In genomic region chr4:2796261-2797187, GRCh38 we compare ENCODE assay signal across 11 cellular contexts. TPM values are rescaled to one million over a fixed set of nuclear protein-coding genes. Genes with fewer than 3 reads are reported as not detected.
DNase-seq lines count a peak whose midpoint lies in the region; ATAC-seq and TF ChIP-seq lines count a peak whose summit lies in the region.
"Had no signal": no experiment of that assay in that cellular context is flagged by ENCODE, and none has a peak within 500 bp of the region (broad histone marks: within the 10 kb centered on the region; RNA-seq: fewer than 3 reads in every experiment).

No MANE protein-coding gene starts in this region.

- CTCF ChIA-PET in activated CD4-positive, alpha-beta T cell treated with anti-CD3 and anti-CD28 coated beads, Interleukin-2, amount 10 ng/mL, durations not matched to agents 7 days and 5 days (lab: Charles Lee) = interaction anchor here (0.6 to 3.1 kb wide), 6 partner anchors 10 to 46 kb away, joined by 3 to 15 read pairs (median 4); no protein-coding TSS in a partner anchor

- TF ChIP-seq EP300 in transverse colon (IDR thresholded peaks at IDR 0.05; ENCODE audit: low read depth) = no peak

- H3K27ac ChIP-seq in transverse colon = peak overlapping the region; percentile 78 to 84 (median 83)
- H3K27ac ChIP-seq: cardiac muscle cell had no signal

- peaks cover 57 to 91% (median 78%) of the 10 kb centered on the region in 4 donors for H3K4me1 ChIP-seq in transverse colon

- 66% methylated on average over 23 of the region's 25 CpGs; no CpG with 5 or more reads in 1 of the 2 donors for WGBS in transverse colon (ENCODE audit: low coverage in 1 of 2), 2 donors

- no peaks in the 10 kb centered on the region for H3K27me3 ChIP-seq in transverse colon
- H3K27me3 ChIP-seq: cardiac muscle cell had no signal

- no peak for DNase-seq in activated CD4-positive, alpha-beta T cell treated with anti-CD3 and anti-CD28 coated beads, Interleukin-2, amount 10 ng/mL, durations not matched to agents 7 days and 5 days
- no peak for DNase-seq in activated CD4-positive, alpha-beta T cell treated with anti-CD3 and anti-CD28 coated beads, Interleukin-2, amount 50 U/mL, for 1 hour
- peak; percentile 64 for DNase-seq in astrocyte of the spinal cord (ENCODE audit: low read depth, low spot score)
- peak; percentile 49 for DNase-seq in left lobe of liver (ENCODE audit: low spot score)
- DNase-seq in transverse colon = peak; percentile 84
- DNase-seq in NCI-H187 (lab: John Stamatoyannopoulos, UW) = no peak
- no peak for DNase-seq in G401 (ENCODE audit: low spot score)
- DNase-seq in stimulated activated CD4-positive, alpha-beta T cell treated with anti-CD3 and anti-CD28 coated beads, Interleukin-2, amount 100 ng/mL, for 24 hours = no peak
- DNase-seq: H9 had no signal

- in situ Hi-C loops in astrocyte of the spinal cord (cut with HindIII; ENCODE audit: low sequenced_read_pairs) = no loop called here
- in situ Hi-C loops in transverse colon (cut with MboI; ENCODE audit: low pct_ligation_motif_present in 1 of 4, low pct_unique_long_range_greater_than_20kb in 1 of 4, low sequenced_read_pairs in 3 of 4) = no loop called here
- in situ Hi-C loops in G401 (cut with HindIII; ENCODE audit: low sequenced_read_pairs) = no loop called here

- no peaks in the 10 kb centered on the region for H3K9me3 Mint-ChIP-seq in activated CD4-positive, alpha-beta T cell treated with anti-CD3 and anti-CD28 coated beads, Interleukin-2, amount 10 ng/mL, durations not matched to agents 7 days and 5 days
- H3K9me3 Mint-ChIP-seq: CD4-positive, alpha-beta memory T cell; H9 had no signal

- no peak for ATAC-seq in left lobe of liver

- H3K4me1 Mint-ChIP-seq in activated CD4-positive, alpha-beta T cell treated with anti-CD3 and anti-CD28 coated beads, Interleukin-2, amount 10 ng/mL, durations not matched to agents 7 days and 5 days = peaks cover 64% of the 10 kb centered on the region

- H3K27ac Mint-ChIP-seq in activated CD4-positive, alpha-beta T cell treated with anti-CD3 and anti-CD28 coated beads, Interleukin-2, amount 10 ng/mL, durations not matched to agents 7 days and 5 days = peak overlapping the region; percentile 71
- H3K27ac Mint-ChIP-seq: H9 had no signal

- intact Hi-C loops in transverse colon (cut with DNase I; ENCODE audit: low total_unique reads) = no loop called here

- H3K4me3 ChIP-seq in astrocyte of the spinal cord (ENCODE audit: low read depth, low read length) (no peak overlapping the region), transverse colon (no peak overlapping the region)
- H3K4me3 ChIP-seq: cardiac muscle cell had no signal

- peak; percentile 68 for TF ChIP-seq POLR2A in transverse colon (IDR thresholded peaks at IDR 0.05)

- H3K4me3 Mint-ChIP-seq in activated CD4-positive, alpha-beta T cell treated with anti-CD3 and anti-CD28 coated beads, Interleukin-2, amount 10 ng/mL, durations not matched to agents 7 days and 5 days = no peak overlapping the region
- H3K4me3 Mint-ChIP-seq: H9 had no signal

- no peaks in the 10 kb centered on the region for H3K36me3 Mint-ChIP-seq in activated CD4-positive, alpha-beta T cell treated with anti-CD3 and anti-CD28 coated beads, Interleukin-2, amount 10 ng/mL, durations not matched to agents 7 days and 5 days (ENCODE audit: low read depth)
- H3K36me3 Mint-ChIP-seq: CD4-positive, alpha-beta memory T cell had no signal

- no peaks in the 10 kb centered on the region for H3K9me3 ChIP-seq in transverse colon

- no peaks in the 10 kb centered on the region for H3K27me3 Mint-ChIP-seq in activated CD4-positive, alpha-beta T cell treated with anti-CD3 and anti-CD28 coated beads, Interleukin-2, amount 10 ng/mL, durations not matched to agents 7 days and 5 days
- H3K27me3 Mint-ChIP-seq: CD4-positive, alpha-beta memory T cell had no signal

- POLR2A ChIA-PET in activated CD4-positive, alpha-beta T cell treated with anti-CD3 and anti-CD28 coated beads, Interleukin-2, amount 10 ng/mL, durations not matched to agents 7 days and 5 days (lab: Charles Lee) = no interaction called here

- no peak for TF ChIP-seq CTCF in astrocyte of the spinal cord (IDR thresholded peaks at IDR 0.05; ENCODE audit: low read depth, low read length)
- peak in 1 of 5 experiments; percentile 21 for TF ChIP-seq CTCF in transverse colon (IDR thresholded peaks at IDR 0.05)

- H3K36me3 ChIP-seq in transverse colon = no peaks in the 10 kb centered on the region
- H3K36me3 ChIP-seq: cardiac muscle cell had no signal

RNA-seq across cellular contexts. Expression of gene SH3BP2, which starts 3.6 kb away (rescaled TPM):
- 10 to 100 TPM; 69.3 to 78.2 TPM for total RNA-seq in activated CD4-positive, alpha-beta T cell treated with anti-CD3 and anti-CD28 coated beads, Interleukin-2, amount 10 ng/mL, durations not matched to agents 7 days and 5 days
- total RNA-seq in left lobe of liver = 59.8 TPM
- 100 to 1,000 TPM in 3 of 4 donors, 10 to 100 TPM in 1; 92.6 to 301 (median 117) TPM for total RNA-seq in transverse colon
- 9.0 TPM in 2 replicates for total RNA-seq in G401 (2014; rRNA removed; shearing (Covaris generic))

RNA-seq across cellular contexts. Expression of gene TNIP2, which starts 40.4 kb away (rescaled TPM):
- total RNA-seq in activated CD4-positive, alpha-beta T cell treated with anti-CD3 and anti-CD28 coated beads, Interleukin-2, amount 10 ng/mL, durations not matched to agents 7 days and 5 days = 10 to 100 TPM; 35.0 to 43.6 TPM
- total RNA-seq in left lobe of liver = 13.1 TPM
- 100 to 1,000 TPM in 3 of 4 donors, 10 to 100 TPM in 1; 91.8 to 203 (median 129) TPM for total RNA-seq in transverse colon
- 42.9 and 57.7 TPM in 2 replicates for total RNA-seq in G401 (2014; rRNA removed; shearing (Covaris generic))

RNA-seq across cellular contexts. Expression of gene ADD1, which starts 47.1 kb away (rescaled TPM):
- total RNA-seq in activated CD4-positive, alpha-beta T cell treated with anti-CD3 and anti-CD28 coated beads, Interleukin-2, amount 10 ng/mL, durations not matched to agents 7 days and 5 days = 100 to 1,000 TPM; 264 to 266 TPM
- total RNA-seq in left lobe of liver = 113 TPM
- total RNA-seq in transverse colon = 100 to 1,000 TPM; 218 to 392 (median 299) TPM
- total RNA-seq in G401 (2014; rRNA removed; shearing (Covaris generic)) = 82.3 and 121 TPM in 2 replicates

Comparison
In these comparisons a context has a peak if more than half of its experiments do, and no peak if none do; other contexts are left out.
1. DNase-seq: peak in astrocyte of the spinal cord (single experiment), left lobe of liver (single experiment) and transverse colon (single experiment); none in activated CD4-positive, alpha-beta T cell treated with anti-CD3 and anti-CD28 coated beads, Interleukin-2, amount 10 ng/mL, durations not matched to agents 7 days and 5 days (single experiment), activated CD4-positive, alpha-beta T cell treated with anti-CD3 and anti-CD28 coated beads, Interleukin-2, amount 50 U/mL, for 1 hour (single experiment), NCI-H187 (0 of 2), G401 (single experiment) and stimulated activated CD4-positive, alpha-beta T cell treated with anti-CD3 and anti-CD28 coated beads, Interleukin-2, amount 100 ng/mL, for 24 hours (0 of 2).